In genomic region chr16:22098538-22099255, GRCh38 we compare ENCODE assay signal across 8 cellular contexts. TPM values are rescaled to one million over a fixed set of nuclear protein-coding genes. Genes with fewer than 3 reads are reported as not detected.
DNase-seq lines count a peak whose midpoint lies in the region; ATAC-seq, FAIRE-seq and TF ChIP-seq lines count a peak whose summit lies in the region.

No MANE protein-coding gene starts in this region.

- ATAC-seq in HG03175 (IDR thresholded peaks at IDR 0.05; ENCODE audit: unreplicated experiment), result no peak

- DNase-seq in NCI-H524 (lab: John Stamatoyannopoulos, UW), result peak; percentile 50 to 73
- DNase-seq in NCI-H524 treated with DMSO at 0.1 percent for 48 hours (lab: John Stamatoyannopoulos, UW), result no peak
- DNase-seq in RCC 7860 (ENCODE audit: low spot score), result peak; percentile 40
- no peak for DNase-seq in dorsolateral prefrontal cortex
- peak; percentile 56 for DNase-seq in myocyte (ENCODE audit: low read depth)
- DNase-seq in anterior cingulate cortex (lab: John Stamatoyannopoulos, UW), result no peak

- H3K27ac ChIP-seq in dorsolateral prefrontal cortex, result no peak overlapping the region

- peak overlapping the region in 12 of 59 donors; percentile 14 to 34 (median 22) for H3K4me3 ChIP-seq in dorsolateral prefrontal cortex

- no peak for TF ChIP-seq EP300 in Ishikawa (IDR thresholded peaks at IDR 0.05; ENCODE audit: borderline replicate concordance)

- H3K27me3 ChIP-seq in dorsolateral prefrontal cortex, result no peaks in the 10 kb centered on the region

- peak; percentile 72 for TF ChIP-seq RAD21 in Ishikawa (IDR thresholded peaks at IDR 0.05; ENCODE audit: low read depth)

- peak in 55 of 56 donors; percentile 26 to 71 (median 60) for TF ChIP-seq CTCF in dorsolateral prefrontal cortex (IDR thresholded peaks at IDR 0.05 in 54 of 56, conservative IDR thresholded peaks at IDR 0.05 in 2 of 56; ENCODE audit: low read depth in 1 of 56, partially characterized antibody in 56 of 56)

- intact Hi-C loops in dorsolateral prefrontal cortex (cut with DNase I), result loop anchor here (2.0 to 10.0 kb wide), 3 partner anchors 86 to 146 kb away; partner anchors contain the start of genes PDZD9 (in 1 of the 2) and UQCRC2 (in 1 of the 2)

- FAIRE-seq in RCC 7860 (lab: Jason Lieb, UNC), result no peak

TF ChIP-seq in Ishikawa, 13 proteins besides CTCF, POLR2A, EP300 and RAD21:
- no peak for TF ChIP-seq ZBTB7A (IDR thresholded peaks at IDR 0.05; ENCODE audit: low read depth)
- TF ChIP-seq TCF12 (IDR thresholded peaks at IDR 0.05; ENCODE audit: low read depth), result no peak

RNA-seq across cellular contexts. Expression of gene VWA3A, which starts 6.4 kb away (rescaled TPM):
- total RNA-seq in dorsolateral prefrontal cortex, result 10 to 100 TPM in 109 of 120 experiments, 1 to 10 TPM in 11; 4.7 to 39.2 (median 18.5) TPM
- not detected in 2 replicates for total RNA-seq in myocyte
- polyA plus RNA-seq in myocyte (2012), result not detected

Comparison
In these comparisons a context has a peak if more than half of its experiments do, and no peak if none do; other contexts are left out.
1. DNase-seq: peak in NCI-H524 (2 of 2), RCC 7860 (single experiment) and myocyte (single experiment); none in NCI-H524 treated with DMSO at 0.1 percent for 48 hours (single experiment), dorsolateral prefrontal cortex (0 of 10) and anterior cingulate cortex (0 of 58).